In the genomic region with DNA sequence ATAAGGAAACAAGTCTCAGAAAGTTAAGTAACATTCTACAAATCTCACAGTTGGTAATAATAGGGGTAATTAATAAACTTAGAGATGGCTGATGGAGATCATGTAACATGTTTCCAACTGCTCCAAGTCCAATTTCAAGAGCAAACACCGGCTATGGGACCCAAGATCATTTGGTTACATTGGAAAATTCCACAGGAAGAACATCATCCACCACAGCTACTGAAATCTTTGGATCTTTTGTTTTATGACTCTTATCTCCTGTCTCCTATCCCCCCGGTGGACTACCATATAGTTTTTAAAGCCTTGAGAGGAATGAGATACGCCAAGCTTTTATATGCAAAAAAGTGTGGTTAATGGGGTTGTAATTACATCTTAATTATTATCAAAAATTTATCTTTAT, we compare ENCODE assay signal across 23 cellular contexts.
"Had no signal": no experiment of that assay in that cellular context is flagged by ENCODE, and none has a peak within 500 bp of the region (broad histone marks: within the 10 kb centered on the region; RNA-seq: fewer than 3 reads in every experiment).

No MANE protein-coding gene starts in this region.

- H3K9me3 Mint-ChIP-seq: activated CD4-positive, alpha-beta memory T cell treated with anti-CD3 and anti-CD28 coated beads for 36 hours; activated naive CD8-positive, alpha-beta T cell treated with anti-CD3 and anti-CD28 coated beads, Interleukin-2, amount 10 ng/mL, durations not matched to agents 7 days and 5 days; nephron progenitor cell; stimulated activated naive CD8-positive, alpha-beta T cell treated with anti-CD3 and anti-CD28 coated beads, Interleukin-15, Interleukin-2, amounts not matched to agents 100 ng/mL and 50 ng/mL, for 24 hours had no signal

- H3K27me3 ChIP-seq: body of pancreas, thyroid gland, upper lobe of right lung had no signal

- ATAC-seq: activated CD4-positive, alpha-beta T cell treated with anti-CD3 and anti-CD28 coated beads for 36 hours; body of pancreas; left cardiac atrium; mucosa of descending colon; upper lobe of right lung had no signal

- H3K4me3 Mint-ChIP-seq: activated B cell treated with CpG ODN at 0.5 μM for 24 hours; activated CD4-positive, alpha-beta memory T cell treated with anti-CD3 and anti-CD28 coated beads for 36 hours; activated CD4-positive, alpha-beta T cell treated with anti-CD3 and anti-CD28 coated beads for 36 hours; activated naive CD8-positive, alpha-beta T cell treated with anti-CD3 and anti-CD28 coated beads, Interleukin-2, amount 10 ng/mL, durations not matched to agents 7 days and 5 days; nephron progenitor cell; stimulated activated naive CD8-positive, alpha-beta T cell treated with anti-CD3 and anti-CD28 coated beads, Interleukin-15, Interleukin-2, amounts not matched to agents 100 ng/mL and 50 ng/mL, for 24 hours had no signal

- FAIRE-seq: islet of Langerhans had no signal

- H3K27me3 Mint-ChIP-seq: activated B cell treated with CpG ODN at 0.5 μM for 24 hours; activated CD4-positive, alpha-beta memory T cell treated with anti-CD3 and anti-CD28 coated beads for 36 hours; activated naive CD8-positive, alpha-beta T cell treated with anti-CD3 and anti-CD28 coated beads, Interleukin-2, amount 10 ng/mL, durations not matched to agents 7 days and 5 days; progenitor cell of endocrine pancreas had no signal

- H3K36me3 Mint-ChIP-seq: activated CD4-positive, alpha-beta memory T cell treated with anti-CD3 and anti-CD28 coated beads for 36 hours; activated naive CD8-positive, alpha-beta T cell treated with anti-CD3 and anti-CD28 coated beads, Interleukin-2, amount 10 ng/mL, durations not matched to agents 7 days and 5 days had no signal

- H3K27ac ChIP-seq: body of pancreas, epithelial cell of prostate, thyroid gland, upper lobe of right lung had no signal

- H3K4me1 Mint-ChIP-seq: activated B cell treated with CpG ODN at 0.5 μM for 24 hours; activated CD4-positive, alpha-beta T cell treated with anti-CD3 and anti-CD28 coated beads for 36 hours; activated naive CD8-positive, alpha-beta T cell treated with anti-CD3 and anti-CD28 coated beads, Interleukin-2, amount 10 ng/mL, durations not matched to agents 7 days and 5 days had no signal

- H3K27ac Mint-ChIP-seq: activated B cell treated with CpG ODN at 0.5 μM for 24 hours; activated CD4-positive, alpha-beta memory T cell treated with anti-CD3 and anti-CD28 coated beads for 36 hours; activated CD4-positive, alpha-beta T cell treated with anti-CD3 and anti-CD28 coated beads for 36 hours; activated naive CD8-positive, alpha-beta T cell treated with anti-CD3 and anti-CD28 coated beads, Interleukin-2, amount 10 ng/mL, durations not matched to agents 7 days and 5 days; nephron progenitor cell; progenitor cell of endocrine pancreas; stimulated activated naive CD8-positive, alpha-beta T cell treated with anti-CD3 and anti-CD28 coated beads, Interleukin-15, Interleukin-2, amounts not matched to agents 100 ng/mL and 50 ng/mL, for 24 hours had no signal

- H3K36me3 ChIP-seq: thyroid gland, upper lobe of right lung had no signal

- H3K4me3 ChIP-seq: body of pancreas, mucosa of descending colon, thyroid gland, upper lobe of right lung had no signal

- H3K9me3 ChIP-seq: body of pancreas, mucosa of descending colon, thyroid gland, upper lobe of right lung had no signal

- H3K4me1 ChIP-seq: body of pancreas, thyroid gland, upper lobe of right lung had no signal

- DNase-seq: activated B cell treated with CpG ODN at 0.5 μM for 24 hours; activated CD4-positive, alpha-beta memory T cell treated with anti-CD3 and anti-CD28 coated beads for 36 hours; activated CD4-positive, alpha-beta T cell treated with anti-CD3 and anti-CD28 coated beads for 36 hours; activated naive CD4-positive, alpha-beta T cell treated with Interleukin-2 at 50 U/mL for 16 hours; activated naive CD8-positive, alpha-beta T cell treated with anti-CD3 and anti-CD28 coated beads, Interleukin-2, amount 10 ng/mL, durations not matched to agents 7 days and 5 days; activated T-cell treated with anti-CD3 and anti-CD28 coated beads, Interleukin-2, amount 50 U/mL, for 48 hours; amygdala; body of pancreas; foreskin melanocyte; left cardiac atrium; mesendoderm; mucosa of descending colon; nephron progenitor cell; stimulated activated CD4-positive, alpha-beta T cell treated with anti-CD3 and anti-CD28 coated beads, Interleukin-12 subunit alpha, Interleukin-12 subunit beta, amount 100 ng/mL, for 4 hours; stimulated activated CD4-positive, alpha-beta T cell treated with anti-CD3 and anti-CD28 coated beads, Interleukin-1b, Interleukin-23, amount 100 ng/mL, for 48 hours; substantia nigra; T-helper 9 cell; thyroid gland; upper lobe of right lung had no signal
